In the genomic region with DNA sequence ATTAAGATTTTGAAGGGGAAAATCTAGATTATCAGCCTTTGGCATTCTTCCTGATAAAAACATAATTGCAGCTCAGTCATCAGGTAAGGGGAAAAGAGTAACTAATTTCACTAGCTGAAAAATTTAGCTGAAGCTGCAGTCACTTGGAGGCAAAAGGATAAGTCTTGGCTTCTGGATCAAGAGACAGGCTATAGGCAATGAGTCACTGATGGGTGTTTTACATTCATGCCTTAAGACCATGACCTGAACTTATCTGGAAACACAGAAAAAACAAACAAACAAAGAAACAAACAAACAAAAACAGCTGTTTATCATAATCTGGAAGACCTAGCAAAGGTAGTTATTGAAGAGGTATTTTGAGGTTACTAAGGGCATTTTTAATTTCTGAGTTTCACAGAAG, we compare ENCODE assay signal across 27 cellular contexts. TPM values are rescaled to one million over a fixed set of nuclear protein-coding genes. Genes with fewer than 3 reads are reported as not detected.
DNase-seq lines count a peak whose midpoint lies in the region; ATAC-seq and TF ChIP-seq lines count a peak whose summit lies in the region.
"Had no signal": no experiment of that assay in that cellular context is flagged by ENCODE, and none has a peak within 500 bp of the region (broad histone marks: within the 10 kb centered on the region; RNA-seq: fewer than 3 reads in every experiment).

No MANE protein-coding gene starts in this region.

- intact Hi-C loops in lower lobe of right lung (cut with DNase I) = no loop called here

- H3K9me2 ChIP-seq in GM23338 (ENCODE audit: insufficient read depth) = no peaks in the 10 kb centered on the region

- H3K36me3 ChIP-seq in GM23338 (ENCODE audit: insufficient read depth) (no peaks in the 10 kb centered on the region), lower lobe of right lung (no peaks in the 10 kb centered on the region)
- H3K36me3 ChIP-seq: prostate gland, SJCRH30, transverse colon had no signal

- H3K9me3 ChIP-seq in lower lobe of right lung = no peaks in the 10 kb centered on the region
- H3K9me3 ChIP-seq: prostate gland, SJCRH30, transverse colon had no signal

- H3K9me3 Mint-ChIP-seq in GM23338 (no peaks in the 10 kb centered on the region), WTC11 (peaks cover 9% of the 10 kb centered on the region)
- H3K9me3 Mint-ChIP-seq: activated T-cell treated with anti-CD3 and anti-CD28 coated beads, Interleukin-2, amount 50 U/mL, for 24 hours; central memory CD8-positive, alpha-beta T cell had no signal

- H3K79me2 ChIP-seq in GM23338 (replicated peaks; ENCODE audit: insufficient read depth) = no peaks in the 10 kb centered on the region

- no peaks in the 10 kb centered on the region for H4K20me1 ChIP-seq in GM23338 (replicated peaks; ENCODE audit: insufficient read depth)

- no peaks in the 10 kb centered on the region for H3F3A ChIP-seq in GM23338 (replicated peaks; ENCODE audit: low read depth)

- no peak for DNase-seq in GM23338 (ENCODE audit: low spot score)
- DNase-seq in astrocyte of the hippocampus (ENCODE audit: low read depth, low spot score) = peak; percentile 5
- peak; percentile 29 for DNase-seq in fibroblast of mammary gland (ENCODE audit: low read depth)
- DNase-seq in renal cortical epithelial cell (ENCODE audit: low read depth) = peak; percentile 22
- no peak for DNase-seq in WTC11 (ENCODE audit: low spot score)
- DNase-seq in lower lobe of right lung = no peak
- DNase-seq: activated effector memory CD4-positive, alpha-beta T cell treated with anti-CD3 and anti-CD28 coated beads, Interleukin-2, amount 50 U/mL, for 16 hours; activated T-cell treated with anti-CD3 and anti-CD28 coated beads, Interleukin-2, amount 50 U/mL, for 24 hours; aorta; C1 segment of cervical spinal cord; DMS79 treated with DMSO at 0.1 percent for 48 hours; GF-D8; midbrain; naive B cell; NCI-H1048; NCI-H446 treated with DMSO at 0.1 percent for 48 hours; NCI-H82; RPMI8226; SJCRH30; stimulated activated CD4-positive, alpha-beta T cell treated with anti-CD3 and anti-CD28 coated beads, Interleukin-4, amount 100 ng/mL, for 24 hours; transverse colon had no signal

- H3K27ac ChIP-seq in GM23338 (ENCODE audit: low read depth) = no peak overlapping the region
- no peak overlapping the region for H3K27ac ChIP-seq in lower lobe of right lung
- H3K27ac ChIP-seq: prostate gland, SJCRH30, transverse colon had no signal

- H3K27ac Mint-ChIP-seq in GM23338 = peak overlapping the region; percentile 89
- H3K27ac Mint-ChIP-seq in WTC11 = no peak overlapping the region
- H3K27ac Mint-ChIP-seq: activated naive CD8-positive, alpha-beta T cell; activated T-cell treated with anti-CD3 and anti-CD28 coated beads, Interleukin-2, amount 50 U/mL, for 24 hours; naive B cell had no signal

- H3K4me1 ChIP-seq in GM23338 (ENCODE audit: insufficient read depth) (peaks cover 21% of the 10 kb centered on the region), lower lobe of right lung (no peaks in the 10 kb centered on the region)
- H3K4me1 ChIP-seq: prostate gland, SJCRH30, transverse colon had no signal

- H3K27me3 Mint-ChIP-seq in GM23338 (ENCODE audit: insufficient read depth, low read depth, poor library complexity) (peaks cover 6% of the 10 kb centered on the region), WTC11 (ENCODE audit: low read depth) (no peaks in the 10 kb centered on the region)
- H3K27me3 Mint-ChIP-seq: activated naive CD8-positive, alpha-beta T cell had no signal

- peaks cover 26% of the 10 kb centered on the region for H3K4me1 Mint-ChIP-seq in GM23338
- peaks cover 36% of the 10 kb centered on the region for H3K4me1 Mint-ChIP-seq in WTC11
- H3K4me1 Mint-ChIP-seq: central memory CD8-positive, alpha-beta T cell; naive B cell had no signal

- H3K36me3 Mint-ChIP-seq in GM23338 (ENCODE audit: low read depth) (no peaks in the 10 kb centered on the region), WTC11 (no peaks in the 10 kb centered on the region)
- H3K36me3 Mint-ChIP-seq: activated naive CD8-positive, alpha-beta T cell; naive B cell had no signal

- H3K27me3 ChIP-seq in GM23338 (ENCODE audit: insufficient read depth) (no peaks in the 10 kb centered on the region), lower lobe of right lung (ENCODE audit: low read depth) (no peaks in the 10 kb centered on the region)
- H3K27me3 ChIP-seq: SJCRH30, transverse colon had no signal

- H3K4me3 ChIP-seq in GM23338 = no peak overlapping the region
- H3K4me3 ChIP-seq in fibroblast of mammary gland (ENCODE audit: control insufficient read depth, low read depth, low read length) = no peak overlapping the region
- H3K4me3 ChIP-seq in lower lobe of right lung = no peak overlapping the region
- H3K4me3 ChIP-seq: prostate gland, SJCRH30, transverse colon had no signal

- ATAC-seq in GM23338 (no peak), WTC11 (no peak), lower lobe of right lung (no peak), HG02678 (IDR thresholded peaks at IDR 0.05; ENCODE audit: unreplicated experiment) (no peak)
- ATAC-seq: HCT116, sciatic nerve had no signal

- CTCF ChIA-PET in WTC11 (lab: Charles Lee) = no interaction called here

- H3K4me2 ChIP-seq in GM23338 = no peak overlapping the region

- TF ChIP-seq CTCF in GM23338 (conservative IDR thresholded peaks at IDR 0.05; ENCODE audit: low read depth in 2 of 2) (no peak), fibroblast of mammary gland (conservative IDR thresholded peaks at IDR 0.05; ENCODE audit: control insufficient read depth, insufficient read depth, low read depth, low read length) (no peak), WTC11 (IDR thresholded peaks at IDR 0.05) (no peak), lower lobe of right lung (IDR thresholded peaks at IDR 0.05) (no peak)

- no peak overlapping the region for H3K4me3 Mint-ChIP-seq in GM23338
- H3K4me3 Mint-ChIP-seq in WTC11 = no peak overlapping the region
- H3K4me3 Mint-ChIP-seq: activated naive CD8-positive, alpha-beta T cell; activated T-cell treated with anti-CD3 and anti-CD28 coated beads, Interleukin-2, amount 50 U/mL, for 24 hours; central memory CD8-positive, alpha-beta T cell; naive B cell had no signal

- H2AFZ ChIP-seq in GM23338 = no peak overlapping the region

- POLR2A ChIA-PET in WTC11 (lab: Charles Lee) = no interaction called here

TF ChIP-seq in GM23338, 12 proteins besides CTCF, POLR2A, EP300 and RAD21 (continues in another document):
- TF ChIP-seq ZNF114 (CRISPR knock-in tag; IDR thresholded peaks at IDR 0.05) (no peak), STAT1 (IDR thresholded peaks at IDR 0.05; ENCODE audit: unreplicated experiment) (no peak), NANOG (IDR thresholded peaks at IDR 0.05; ENCODE audit: borderline replicate concordance) (no peak), JUNB (IDR thresholded peaks at IDR 0.05; ENCODE audit: unreplicated experiment) (no peak), CREB1 (CRISPR knock-in tag; IDR thresholded peaks at IDR 0.05; ENCODE audit: low read depth) (no peak)

TF ChIP-seq in WTC11, 78 proteins besides CTCF, POLR2A, EP300 and RAD21 (continues in another document):
- TF ChIP-seq ZNF425 (CRISPR knock-in tag; conservative IDR thresholded peaks at IDR 0.05) (no peak), FOXK1 (CRISPR knock-in tag; IDR thresholded peaks at IDR 0.05) (no peak), ZBTB21 (CRISPR knock-in tag; IDR thresholded peaks at IDR 0.05; ENCODE audit: borderline replicate concordance) (no peak), ZNF396 (CRISPR knock-in tag; IDR thresholded peaks at IDR 0.05; ENCODE audit: borderline replicate concordance) (no peak)
- TF ChIP-seq, protein P1, sequence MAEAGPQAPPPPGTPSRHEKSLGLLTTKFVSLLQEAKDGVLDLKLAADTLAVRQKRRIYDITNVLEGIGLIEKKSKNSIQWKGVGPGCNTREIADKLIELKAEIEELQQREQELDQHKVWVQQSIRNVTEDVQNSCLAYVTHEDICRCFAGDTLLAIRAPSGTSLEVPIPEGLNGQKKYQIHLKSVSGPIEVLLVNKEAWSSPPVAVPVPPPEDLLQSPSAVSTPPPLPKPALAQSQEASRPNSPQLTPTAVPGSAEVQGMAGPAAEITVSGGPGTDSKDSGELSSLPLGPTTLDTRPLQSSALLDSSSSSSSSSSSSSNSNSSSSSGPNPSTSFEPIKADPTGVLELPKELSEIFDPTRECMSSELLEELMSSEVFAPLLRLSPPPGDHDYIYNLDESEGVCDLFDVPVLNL (CRISPR knock-in tag; IDR thresholded peaks at IDR 0.05; ENCODE audit: borderline replicate concordance, low read depth) = no peak

RNA-seq across cellular contexts. Expression of gene ZNF22, which starts 40.2 kb away (rescaled TPM):
- total RNA-seq in GM23338 (2014; rRNA removed; shearing (Covaris generic)) = 38.7 and 40.5 TPM in 2 replicates
- polyA plus RNA-seq in GM23338 (2016; fragmentation: Nextera tagmentation; extraction: Ambion mirVana) = 72.8 and 81.8 TPM in 2 replicates
- total RNA-seq in renal cortical epithelial cell (24.5 and 26.8 TPM in 2 replicates), WTC11 (2021) (31.0 to 36.8 TPM (median 35.9 TPM) in 3 replicates), lower lobe of right lung (22.1 TPM)

Comparison
In these comparisons a context has a peak if more than half of its experiments do, and no peak if none do; other contexts are left out.
1. DNase-seq: peak in astrocyte of the hippocampus (single experiment), fibroblast of mammary gland (single experiment) and renal cortical epithelial cell (single experiment); none in GM23338 (single experiment), WTC11 (single experiment) and lower lobe of right lung (single experiment).